27 cellular contexts compared by ENCODE assay signal in the genomic region with DNA sequence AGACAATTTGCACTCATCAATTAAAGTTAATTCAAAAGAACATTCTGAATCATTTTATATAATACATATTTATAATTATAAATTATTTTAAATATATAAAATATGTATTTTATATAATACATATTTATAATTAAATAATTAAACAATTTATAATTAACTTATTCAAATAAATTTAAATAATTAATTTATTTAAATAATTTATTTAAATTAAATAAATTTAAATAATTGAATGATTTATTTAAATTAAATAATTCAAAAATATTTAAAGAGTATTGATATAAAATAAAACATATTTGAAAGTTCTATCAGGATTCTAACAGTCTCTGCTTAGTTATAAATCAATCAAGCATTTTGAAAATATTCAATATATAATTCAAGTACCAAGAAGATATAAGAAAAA.
"Had no signal": no experiment of that assay in that cellular context is flagged by ENCODE, and none has a peak within 500 bp of the region (broad histone marks: within the 10 kb centered on the region; RNA-seq: fewer than 3 reads in every experiment).

No MANE protein-coding gene starts in this region.

- H3K4me2 ChIP-seq: neural progenitor cell had no signal

- H3K27ac ChIP-seq: esophagus muscularis mucosa, left lung, neural progenitor cell, prostate gland, right atrium auricular region, spleen, testis, tibial artery had no signal

- H3K9me3 ChIP-seq: esophagus muscularis mucosa, prostate gland, right atrium auricular region, testis, tibial artery had no signal

- H3K4me3 Mint-ChIP-seq: dendritic cell treated with granulocyte-macrophage colony-stimulating factor and Interleukin-4, amounts not matched to agents 40 ng/mL and 50 ng/mL, for 4 days; endodermal cell; mesothelial cell of epicardium; naive B cell; nephron; neural progenitor cell; stimulated activated memory B cell treated with anti-CD40 and anti-IgM and Interleukin-4, amounts not matched to agents 10 μg/mL and 1 μg/mL and 100 μg/mL, for 72 hours; type B pancreatic cell had no signal

- H3K36me3 ChIP-seq: esophagus muscularis mucosa, left lung, neural progenitor cell, prostate gland, right atrium auricular region, spleen, tibial artery had no signal

- H2AFZ ChIP-seq: neural progenitor cell had no signal

- H3K4me1 ChIP-seq: esophagus muscularis mucosa, left lung, neural progenitor cell, prostate gland, right atrium auricular region, spleen, testis, tibial artery had no signal

- H3K27me3 Mint-ChIP-seq: dendritic cell treated with granulocyte-macrophage colony-stimulating factor and Interleukin-4, amounts not matched to agents 40 ng/mL and 50 ng/mL, for 4 days; naive B cell; stimulated activated memory B cell treated with anti-CD40 and anti-IgM and Interleukin-4, amounts not matched to agents 10 μg/mL and 1 μg/mL and 100 μg/mL, for 72 hours; type B pancreatic cell had no signal

- ATAC-seq: left cardiac atrium; left lung; mucosa of descending colon; sciatic nerve; stimulated activated memory B cell treated with anti-CD40 and anti-IgM and Interleukin-4, amounts not matched to agents 10 μg/mL and 1 μg/mL and 100 μg/mL, for 72 hours; stimulated activated naive CD8-positive, alpha-beta T cell treated with anti-CD3 and anti-CD28 coated beads, Interleukin-15, Interleukin-2, amounts not matched to agents 100 U/mL and 50 U/mL, for 24 hours had no signal

- H3K27me3 ChIP-seq: esophagus muscularis mucosa, left lung, neural progenitor cell, right atrium auricular region, spleen, testis, tibial artery had no signal

- H3K4me1 Mint-ChIP-seq: mesothelial cell of epicardium; naive B cell; nephron; neural progenitor cell; stimulated activated memory B cell treated with anti-CD40 and anti-IgM and Interleukin-4, amounts not matched to agents 10 μg/mL and 1 μg/mL and 100 μg/mL, for 72 hours had no signal

- H3K9ac ChIP-seq: neural progenitor cell had no signal

- H3K27ac Mint-ChIP-seq: dendritic cell treated with granulocyte-macrophage colony-stimulating factor and Interleukin-4, amounts not matched to agents 40 ng/mL and 50 ng/mL, for 4 days; endodermal cell; mesothelial cell of epicardium; naive B cell; nephron; neural progenitor cell; stimulated activated memory B cell treated with anti-CD40 and anti-IgM and Interleukin-4, amounts not matched to agents 10 μg/mL and 1 μg/mL and 100 μg/mL, for 72 hours; type B pancreatic cell had no signal

- FAIRE-seq: endothelial cell of umbilical vein had no signal

- H3K4me3 ChIP-seq: esophagus muscularis mucosa, left lung, mucosa of descending colon, neural progenitor cell, prostate gland, right atrium auricular region, spleen, testis, tibial artery had no signal

- H3K9me3 Mint-ChIP-seq: nephron, type B pancreatic cell had no signal

- H3K36me3 Mint-ChIP-seq: mesothelial cell of epicardium; naive B cell; neural progenitor cell; stimulated activated memory B cell treated with anti-CD40 and anti-IgM and Interleukin-4, amounts not matched to agents 10 μg/mL and 1 μg/mL and 100 μg/mL, for 72 hours; type B pancreatic cell had no signal

- DNase-seq: cerebellar nuclear complex; effector CD8-positive, alpha-beta T cell; endodermal cell; foreskin melanocyte; hypothalamus; left cardiac atrium; left lung; mesenchymal stem cell; mucosa of descending colon; naive B cell; spleen; stimulated activated CD4-positive, alpha-beta T cell treated with anti-CD3 and anti-CD28 coated beads, Interleukin-4, amount 100 ng/mL, for 4 hours; stimulated activated naive CD8-positive, alpha-beta T cell treated with anti-CD3 and anti-CD28 coated beads, Interleukin-15, Interleukin-2, amounts not matched to agents 100 U/mL and 50 U/mL, for 24 hours; substantia nigra; testis; tibial artery had no signal
